Comparison of ENCODE assay signal across 8 cellular contexts in genomic region chr11:96954587-96954986, GRCh38.
"Had no signal": no experiment of that assay in that cellular context is flagged by ENCODE, and none has a peak within 500 bp of the region (broad histone marks: within the 10 kb centered on the region; RNA-seq: fewer than 3 reads in every experiment).

No MANE protein-coding gene starts in this region.

- FAIRE-seq: G401.6, GM12878, GM12891, GM12892, GM18507, GM19239 had no signal

- ATAC-seq: GM12878 had no signal

- H3K4me3 ChIP-seq: GM12878 had no signal

- DNase-seq: GDM1, GF-D8 had no signal
